37 cellular contexts compared by ENCODE assay signal in genomic region chr6:7475081-7475480, GRCh38.
"Had no signal": no experiment of that assay in that cellular context is flagged by ENCODE, and none has a peak within 500 bp of the region (broad histone marks: within the 10 kb centered on the region; RNA-seq: fewer than 3 reads in every experiment).

No MANE protein-coding gene starts in this region.

- H3K36me3 ChIP-seq: adrenal gland, brain microvascular endothelial cell had no signal

- H3K4me1 Mint-ChIP-seq: activated B cell treated with CpG ODN at 0.5 μM for 24 hours; activated naive CD8-positive, alpha-beta T cell treated with anti-CD3 and anti-CD28 coated beads for 36 hours; activated T-helper 17 cell treated with anti-CD3 and anti-CD28 coated beads, Interleukin-2, amount 50 U/mL, for 72 hours had no signal

- DNase-seq: activated B cell treated with CpG ODN at 0.5 μM for 24 hours; activated CD4-positive, alpha-beta memory T cell treated with anti-CD3 and anti-CD28 coated beads for 36 hours; activated CD4-positive, alpha-beta T cell treated with anti-CD3 and anti-CD28 coated beads for 4 hours; activated CD4-positive, alpha-beta T cell treated with anti-CD3 and anti-CD28 coated beads, Interleukin-2, amount 10 ng/mL, durations not matched to agents 24 days and 14 days; activated CD4-positive, alpha-beta T cell treated with anti-CD3 and anti-CD28 coated beads, Interleukin-2, amount 50 U/mL, for 1 hour; activated CD4-positive, alpha-beta T cell treated with anti-CD3 and anti-CD28 coated beads, Interleukin-2, amount 50 U/mL, for 4 hours; activated CD4-positive, CD25-positive, alpha-beta regulatory T cell treated with anti-CD3 and anti-CD28 coated beads, Interleukin-2, amount 50 U/mL, for 72 hours; activated CD8-positive, alpha-beta memory T cell treated with anti-CD3 and anti-CD28 coated beads, Interleukin-2, amount 50 U/mL, for 4 hours; activated CD8-positive, alpha-beta T cell treated with anti-CD3 and anti-CD28 coated beads for 36 hours; activated effector memory CD4-positive, alpha-beta T cell treated with anti-CD3 and anti-CD28 coated beads, Interleukin-2, amount 50 U/mL, for 16 hours; activated gamma-delta T cell treated with Interleukin-2 at 50 U/mL for 16 hours; activated naive CD4-positive, alpha-beta T cell; activated naive CD4-positive, alpha-beta T cell treated with anti-CD3 and anti-CD28 coated beads for 36 hours; activated naive CD4-positive, alpha-beta T cell treated with anti-CD3 and anti-CD28 coated beads, Interleukin-2, amount 50 U/mL, for 16 hours; activated naive CD8-positive, alpha-beta T cell treated with anti-CD3 and anti-CD28 coated beads for 36 hours; activated T-cell treated with anti-CD3 and anti-CD28 coated beads for 4 hours; activated T-cell treated with anti-CD3 and anti-CD28 coated beads, Interleukin-2, amount 50 U/mL, for 1 hour; activated T-cell treated with anti-CD3 and anti-CD28 coated beads, Interleukin-2, amount 50 U/mL, for 4 hours; activated T-cell treated with anti-CD3 and anti-CD28 coated beads, Interleukin-2, amount 50 U/mL, for 72 hours; adrenal gland; amniotic stem cell; aorta; body of pancreas; brain microvascular endothelial cell; cerebellar nuclear complex; T-helper 1 cell; T-helper 2 cell; T-helper 9 cell had no signal

- H3K27me3 ChIP-seq: adrenal gland, body of pancreas, brain microvascular endothelial cell had no signal

- H3K9me3 ChIP-seq: adrenal gland, body of pancreas had no signal

- H3K9me3 Mint-ChIP-seq: activated B cell treated with CpG ODN at 0.5 μM for 24 hours; activated CD4-positive, alpha-beta memory T cell treated with anti-CD3 and anti-CD28 coated beads for 36 hours; activated CD4-positive, alpha-beta T cell treated with anti-CD3 and anti-CD28 coated beads, Interleukin-2, amount 10 ng/mL, durations not matched to agents 24 days and 14 days; activated CD8-positive, alpha-beta T cell treated with anti-CD3 and anti-CD28 coated beads for 36 hours; activated naive CD4-positive, alpha-beta T cell treated with anti-CD3 and anti-CD28 coated beads for 36 hours; activated naive CD4-positive, alpha-beta T cell treated with anti-CD3 and anti-CD28 coated beads, Interleukin-2, amount 50 U/mL, for 72 hours; activated naive CD8-positive, alpha-beta T cell treated with anti-CD3 and anti-CD28 coated beads for 36 hours; activated T-cell treated with anti-CD3 and anti-CD28 coated beads, Interleukin-2, amount 50 U/mL, for 4 hours; activated T-cell treated with anti-CD3 and anti-CD28 coated beads, Interleukin-2, amount 50 U/mL, for 72 hours; activated T-helper 1 cell treated with anti-CD3 and anti-CD28 coated beads, Interleukin-12 subunit alpha, Interleukin-12 subunit beta, Interleukin-2, Interleukin-4 antibody, amounts not matched to agents 30 ng/mL and 10 ng/mL and 1 ng/mL, durations not matched to agents 14 hours and 24 hours and 36 hours; activated T-helper 17 cell treated with anti-CD3 and anti-CD28 coated beads, Interleukin-2, amount 50 U/mL, for 72 hours; central memory CD8-positive, alpha-beta T cell; T-helper 1 cell treated with Interleukin-12 subunit alpha and Interleukin-12 subunit beta and Interleukin-4 antibody, amounts not matched to agents 30 μg/mL and 1 μg/mL, for 36 hours; T-helper 2 cell treated with Interferon-gamma antibody and Interleukin-4, amounts not matched to agents 5 μg/mL and 100 μg/mL, for 36 hours had no signal

- H3K4me1 ChIP-seq: adrenal gland had no signal

- H3K27ac ChIP-seq: adrenal gland, brain microvascular endothelial cell, VCaP had no signal

- H3K36me3 Mint-ChIP-seq: activated CD4-positive, alpha-beta memory T cell treated with anti-CD3 and anti-CD28 coated beads for 36 hours; activated naive CD4-positive, alpha-beta T cell treated with anti-CD3 and anti-CD28 coated beads, Interleukin-2, amount 50 U/mL, for 72 hours; activated naive CD8-positive, alpha-beta T cell treated with anti-CD3 and anti-CD28 coated beads for 36 hours had no signal

- H3K4me3 ChIP-seq: adrenal gland, body of pancreas had no signal

- FAIRE-seq: astrocyte, TTC549 had no signal

- H3K27me3 Mint-ChIP-seq: activated CD4-positive, alpha-beta memory T cell treated with anti-CD3 and anti-CD28 coated beads for 36 hours; activated CD8-positive, alpha-beta T cell treated with anti-CD3 and anti-CD28 coated beads for 36 hours had no signal

- H3K4me3 Mint-ChIP-seq: activated B cell treated with CpG ODN at 0.5 μM for 24 hours; activated CD4-positive, alpha-beta memory T cell treated with anti-CD3 and anti-CD28 coated beads for 36 hours; activated CD4-positive, alpha-beta T cell treated with anti-CD3 and anti-CD28 coated beads, Interleukin-2, amount 10 ng/mL, durations not matched to agents 24 days and 14 days; activated CD8-positive, alpha-beta T cell treated with anti-CD3 and anti-CD28 coated beads for 36 hours; activated naive CD4-positive, alpha-beta T cell treated with anti-CD3 and anti-CD28 coated beads for 36 hours; activated naive CD8-positive, alpha-beta T cell treated with anti-CD3 and anti-CD28 coated beads for 36 hours; activated T-cell treated with anti-CD3 and anti-CD28 coated beads, Interleukin-2, amount 50 U/mL, for 4 hours; activated T-cell treated with anti-CD3 and anti-CD28 coated beads, Interleukin-2, amount 50 U/mL, for 72 hours; activated T-helper 1 cell treated with anti-CD3 and anti-CD28 coated beads, Interleukin-12 subunit alpha, Interleukin-12 subunit beta, Interleukin-2, Interleukin-4 antibody, amounts not matched to agents 30 ng/mL and 10 ng/mL and 1 ng/mL, durations not matched to agents 14 hours and 24 hours and 36 hours; activated T-helper 17 cell treated with anti-CD3 and anti-CD28 coated beads, Interleukin-2, amount 50 U/mL, for 72 hours; central memory CD8-positive, alpha-beta T cell; T-helper 1 cell treated with Interleukin-12 subunit alpha and Interleukin-12 subunit beta and Interleukin-4 antibody, amounts not matched to agents 30 μg/mL and 1 μg/mL, for 36 hours; T-helper 2 cell treated with Interferon-gamma antibody and Interleukin-4, amounts not matched to agents 5 μg/mL and 100 μg/mL, for 36 hours had no signal

- H3K27ac Mint-ChIP-seq: activated B cell treated with CpG ODN at 0.5 μM for 24 hours; activated CD4-positive, alpha-beta memory T cell treated with anti-CD3 and anti-CD28 coated beads for 36 hours; activated CD4-positive, alpha-beta T cell treated with anti-CD3 and anti-CD28 coated beads, Interleukin-2, amount 10 ng/mL, durations not matched to agents 24 days and 14 days; activated CD8-positive, alpha-beta T cell treated with anti-CD3 and anti-CD28 coated beads for 36 hours; activated naive CD4-positive, alpha-beta T cell treated with anti-CD3 and anti-CD28 coated beads for 36 hours; activated naive CD4-positive, alpha-beta T cell treated with anti-CD3 and anti-CD28 coated beads, Interleukin-2, amount 50 U/mL, for 72 hours; activated naive CD8-positive, alpha-beta T cell treated with anti-CD3 and anti-CD28 coated beads for 36 hours; activated T-cell treated with anti-CD3 and anti-CD28 coated beads, Interleukin-2, amount 50 U/mL, for 72 hours; activated T-helper 1 cell treated with anti-CD3 and anti-CD28 coated beads, Interleukin-12 subunit alpha, Interleukin-12 subunit beta, Interleukin-2, Interleukin-4 antibody, amounts not matched to agents 30 ng/mL and 10 ng/mL and 1 ng/mL, durations not matched to agents 14 hours and 24 hours and 36 hours; activated T-helper 17 cell treated with anti-CD3 and anti-CD28 coated beads, Interleukin-2, amount 50 U/mL, for 72 hours; T-helper 1 cell treated with Interleukin-12 subunit alpha and Interleukin-12 subunit beta and Interleukin-4 antibody, amounts not matched to agents 30 μg/mL and 1 μg/mL, for 36 hours; T-helper 2 cell treated with Interferon-gamma antibody and Interleukin-4, amounts not matched to agents 5 μg/mL and 100 μg/mL, for 36 hours had no signal
